ENCODE assay signal across 17 cellular contexts in genomic region chr9:132025766-132026165, GRCh38. TPM values are rescaled to one million over a fixed set of nuclear protein-coding genes. Genes with fewer than 3 reads are reported as not detected.
DNase-seq lines count a peak whose midpoint lies in the region; ATAC-seq and TF ChIP-seq lines count a peak whose summit lies in the region.
"Had no signal": no experiment of that assay in that cellular context is flagged by ENCODE, and none has a peak within 500 bp of the region (broad histone marks: within the 10 kb centered on the region; RNA-seq: fewer than 3 reads in every experiment).

No MANE protein-coding gene starts in this region.

- peak overlapping the region; percentile 56 for H3K23ac ChIP-seq in mesendoderm (ENCODE audit: low read length)

- H3K4me3 ChIP-seq in mammary epithelial cell (replicated peaks in 1 of 3; ENCODE audit: insufficient read depth in 1 of 3, low read depth in 2 of 3, low read length in 3 of 3) (no peak overlapping the region), breast epithelium (no peak overlapping the region), epithelial cell of esophagus (ENCODE audit: low read length) (no peak overlapping the region), mesendoderm (ENCODE audit: low read length) (no peak overlapping the region)
- H3K4me3 ChIP-seq: BLaER1 had no signal

- H3K4me1 ChIP-seq in mammary epithelial cell (ENCODE audit: insufficient read depth, low read length) (peaks cover 57% of the 10 kb centered on the region), breast epithelium (peaks cover 0 to 3% of the 10 kb centered on the region in 2 donors), mesendoderm (ENCODE audit: control insufficient read depth, low read depth, low read length) (peaks cover 16% of the 10 kb centered on the region)
- H3K4me1 ChIP-seq: BLaER1 had no signal

- H2AK5ac ChIP-seq in mesendoderm (ENCODE audit: low read length) = no peak overlapping the region

- dilution Hi-C loops in mammary epithelial cell (cut with HindIII; ENCODE audit: low sequenced_read_pairs) = no loop called here

- no peaks in the 10 kb centered on the region for H4K20me1 ChIP-seq in mammary epithelial cell (ENCODE audit: insufficient read depth, low read length)

- no TSS peak for BruUV-seq in mammary epithelial cell (replicated peaks; lab: Mats Ljungman, UMichigan)

- no peak overlapping the region for H2BK120ac ChIP-seq in mesendoderm (ENCODE audit: low read depth, low read length)

- H3K79me2 ChIP-seq in mammary epithelial cell (ENCODE audit: insufficient read depth, low read length) (peaks cover 82% of the 10 kb centered on the region), mesendoderm (ENCODE audit: control insufficient read depth, insufficient read depth, low read length) (peaks cover 4% of the 10 kb centered on the region)

- H3K9me3 ChIP-seq in mammary epithelial cell (replicated peaks; ENCODE audit: insufficient read depth, low read length) (no peaks in the 10 kb centered on the region), breast epithelium (no peaks in the 10 kb centered on the region)
- H3K9me3 ChIP-seq: Caco-2 had no signal

- H3K36me3 ChIP-seq in mammary epithelial cell (ENCODE audit: insufficient read depth, low read length) (no peaks in the 10 kb centered on the region), breast epithelium (no peaks in the 10 kb centered on the region), mesendoderm (ENCODE audit: control insufficient read depth, insufficient read depth, low read length) (no peaks in the 10 kb centered on the region)

- H3K9ac ChIP-seq in mammary epithelial cell (ENCODE audit: insufficient read depth, low read length) (no peak overlapping the region), mesendoderm (ENCODE audit: low read length) (no peak overlapping the region)
- H3K9ac ChIP-seq: BLaER1 had no signal

- CTCF ChIA-PET in mammary epithelial cell (lab: Charles Lee; ENCODE audit: low non-redundant PET) = no interaction called here

- no peak overlapping the region for H3K4ac ChIP-seq in mesendoderm (ENCODE audit: low read depth, low read length)

- no peak overlapping the region for H3K18ac ChIP-seq in mesendoderm (ENCODE audit: low read length)

- intact Hi-C loops in mammary epithelial cell (cut with micrococcal nuclease) = loop anchor here (2.0 to 5.0 kb wide), 2 partner anchors 27 to 42 kb away; no protein-coding TSS in a partner anchor
- intact Hi-C loops in breast epithelium (cut with DNase I; ENCODE audit: low total_unique reads) = no loop called here

- H3K27me3 ChIP-seq in mammary epithelial cell (ENCODE audit: insufficient read depth, low read length) (no peaks in the 10 kb centered on the region), breast epithelium (no peaks in the 10 kb centered on the region), mesendoderm (ENCODE audit: insufficient read depth, low read length, poor library complexity) (no peaks in the 10 kb centered on the region)
- H3K27me3 ChIP-seq: BLaER1 had no signal

- H4K8ac ChIP-seq in mesendoderm (ENCODE audit: low read depth, low read length) = no peak overlapping the region

- TF ChIP-seq POLR2A in breast epithelium (IDR thresholded peaks at IDR 0.05) = no peak

- no peak overlapping the region for H2BK15ac ChIP-seq in mesendoderm (replicated peaks; ENCODE audit: low read depth)

- H2BK5ac ChIP-seq in mesendoderm (ENCODE audit: low read length) = no peak overlapping the region

- no peak overlapping the region for H2AFZ ChIP-seq in mammary epithelial cell (ENCODE audit: low read depth, low read length)

- DNase-seq in mammary epithelial cell (no peak), breast epithelium (ENCODE audit: low spot score in 2 of 2) (no peak), epithelial cell of esophagus (ENCODE audit: low read depth) (peak; percentile 80), mesendoderm (no peak), A172 (ENCODE audit: low spot score) (no peak)
- DNase-seq in activated CD4-positive, alpha-beta T cell treated with anti-CD3 and anti-CD28 coated beads, Interleukin-2, amount 50 U/mL, for 4 hours = no peak
- DNase-seq: AML-193; Caco-2; CD8-positive, alpha-beta memory T cell; DND-41; GDM1; GOT3; H9 had no signal

- no peak for TF ChIP-seq CTCF in mammary epithelial cell (conservative IDR thresholded peaks at IDR 0.05 in 1 of 2, IDR thresholded peaks at IDR 0.05 in 1 of 2; ENCODE audit: extremely low read depth in 1 of 2, insufficient read depth in 1 of 2, low read depth in 1 of 2, low read length in 2 of 2)
- no peak for TF ChIP-seq CTCF in breast epithelium (IDR thresholded peaks at IDR 0.05)
- no peak for TF ChIP-seq CTCF in epithelial cell of esophagus (IDR thresholded peaks at IDR 0.05; ENCODE audit: insufficient read depth, low read depth, low read length, missing control alignments)

- no peak for ATAC-seq in HG03045 (IDR thresholded peaks at IDR 0.05; ENCODE audit: unreplicated experiment)
- ATAC-seq: HepG2 had no signal

- no peak overlapping the region for H4K5ac ChIP-seq in mesendoderm (ENCODE audit: low read length)

- H3K27ac ChIP-seq in mammary epithelial cell (ENCODE audit: insufficient read depth, low read depth, low read length) (peak overlapping the region; percentile 61), breast epithelium (no peak overlapping the region), mesendoderm (ENCODE audit: low read depth, low read length) (no peak overlapping the region)
- H3K27ac ChIP-seq: 22Rv1, BLaER1 had no signal

- no peak overlapping the region for H3K56ac ChIP-seq in mesendoderm (ENCODE audit: low read length)

- in situ Hi-C loops in mammary epithelial cell (cut with MboI; ENCODE audit: low sequenced_read_pairs in 2 of 2) = no loop called here

- H3K79me1 ChIP-seq in mesendoderm (ENCODE audit: low read length) = peaks cover 22% of the 10 kb centered on the region

- 43% methylated on average over 3 of the region's 3 CpGs for WGBS in mammary epithelial cell (ENCODE audit: low coverage, missing lambda C conversion rate)
- WGBS in mesendoderm (ENCODE audit: extremely low coverage, insufficient coverage, low lambda C conversion rate) = no CpG with 5 or more reads among the region's 3 CpGs

- H3K4me2 ChIP-seq in mammary epithelial cell (ENCODE audit: insufficient read depth, low read depth, low read length) (peak overlapping the region; percentile 11), mesendoderm (ENCODE audit: low read length) (no peak overlapping the region)
- H3K4me2 ChIP-seq: BLaER1 had no signal

RNA-seq across cellular contexts. Expression of gene MED27, which starts 53.9 kb away (rescaled TPM):
- total RNA-seq in mammary epithelial cell (10 to 100 TPM; 31.8 to 39.8 TPM), breast epithelium (10 to 100 TPM; 14.4 to 20.3 (median 15.8) TPM)
- 62.6 TPM for polyA plus RNA-seq in mammary epithelial cell
- 51.8 TPM for polyA minus RNA-seq in mammary epithelial cell
- 34.9 TPM for polyA plus RNA-seq in mesendoderm (2013, experiment 1 of 2)
- polyA plus RNA-seq in mesendoderm (2013, experiment 2 of 2) = 35.8 TPM
- total RNA-seq in A172 (2014; rRNA removed; shearing (Covaris generic)) = 20.7 and 30.2 TPM in 2 replicates
